Comparison of ENCODE assay signal across 1 cellular context in the genomic region with DNA sequence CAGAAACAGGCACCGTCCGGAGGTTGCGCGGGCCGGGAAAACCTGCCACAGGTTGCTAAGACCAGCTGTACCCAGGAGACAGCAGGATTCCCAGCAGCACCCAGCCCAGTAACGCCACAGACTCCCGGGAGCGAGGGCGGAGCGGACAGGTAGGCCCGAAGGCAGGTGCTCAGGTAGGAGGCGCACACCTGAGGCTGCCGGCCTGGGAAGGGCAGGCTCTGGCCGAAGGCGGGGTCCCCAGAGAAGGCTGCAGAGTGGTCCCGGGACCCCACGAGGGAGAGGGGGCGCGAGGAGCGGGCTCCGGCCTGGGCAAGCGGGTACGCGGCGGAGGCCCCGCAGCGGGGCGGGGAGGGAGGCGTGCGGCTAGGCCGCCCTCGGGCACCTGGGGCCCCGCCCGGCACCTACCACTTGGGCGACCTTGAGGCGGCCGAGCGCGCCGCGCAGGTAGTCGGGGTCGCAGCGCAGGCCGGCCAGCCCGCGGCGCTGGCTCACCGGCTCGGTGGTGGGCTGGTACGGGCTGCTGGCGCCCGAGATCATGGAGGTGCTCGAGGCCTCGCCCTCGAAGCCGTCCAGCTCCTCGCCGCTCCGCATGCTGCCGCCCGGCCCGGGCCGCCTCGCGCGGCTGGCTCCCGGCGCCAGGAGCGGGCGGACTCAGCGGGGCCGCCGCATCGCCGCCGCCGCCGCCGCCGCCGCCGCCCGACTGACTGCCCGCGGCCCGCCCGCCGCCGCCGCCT.
TF ChIP-seq lines count a peak whose summit lies in the region.

No MANE protein-coding gene starts in this region.

TF ChIP-seq in HepG2, 621 proteins besides CTCF, POLR2A, EP300 and RAD21 (continued from another document and continues in another):
- no peak for TF ChIP-seq ZNF121 (CRISPR knock-in tag; IDR thresholded peaks at IDR 0.05)
- TF ChIP-seq NKX3-1 (CRISPR knock-in tag; IDR thresholded peaks at IDR 0.05), result no peak
- TF ChIP-seq ZBTB38 (CRISPR knock-in tag; IDR thresholded peaks at IDR 0.05), result peak; percentile 39; the same call in 1 of the 2 replicates
- TF ChIP-seq, protein P1, sequence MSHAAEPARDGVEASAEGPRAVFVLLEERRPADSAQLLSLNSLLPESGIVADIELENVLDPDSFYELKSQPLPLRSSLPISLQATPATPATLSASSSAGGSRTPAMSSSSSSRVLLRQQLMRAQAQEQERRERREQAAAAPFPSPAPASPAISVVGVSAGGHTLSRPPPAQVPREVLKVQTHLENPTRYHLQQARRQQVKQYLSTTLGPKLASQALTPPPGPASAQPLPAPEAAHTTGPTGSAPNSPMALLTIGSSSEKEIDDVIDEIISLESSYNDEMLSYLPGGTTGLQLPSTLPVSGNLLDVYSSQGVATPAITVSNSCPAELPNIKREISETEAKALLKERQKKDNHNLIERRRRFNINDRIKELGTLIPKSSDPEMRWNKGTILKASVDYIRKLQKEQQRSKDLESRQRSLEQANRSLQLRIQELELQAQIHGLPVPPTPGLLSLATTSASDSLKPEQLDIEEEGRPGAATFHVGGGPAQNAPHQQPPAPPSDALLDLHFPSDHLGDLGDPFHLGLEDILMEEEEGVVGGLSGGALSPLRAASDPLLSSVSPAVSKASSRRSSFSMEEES (CRISPR knock-in tag; IDR thresholded peaks at IDR 0.05), result no peak
- TF ChIP-seq ASH2L (IDR thresholded peaks at IDR 0.05; ENCODE audit: insufficient read length, low read depth, low read length), result peak; percentile 50
- no peak; the same call in 1 of the 2 replicates for TF ChIP-seq TARDBP (CRISPR knock-in tag; IDR thresholded peaks at IDR 0.05)
- TF ChIP-seq NONO (IDR thresholded peaks at IDR 0.05), result no peak
- TF ChIP-seq NONO (CRISPR knock-in tag; conservative IDR thresholded peaks at IDR 0.05), result 0 out of 2 replicates have a peak, but pooled peaks have one; percentile 26
- no peak for TF ChIP-seq ZFAT (CRISPR knock-in tag; conservative IDR thresholded peaks at IDR 0.05)
- peak; percentile 21 for TF ChIP-seq YY1 (IDR thresholded peaks at IDR 0.05; ENCODE audit: insufficient read depth, insufficient replicate concordance, low read depth, low read length)
- TF ChIP-seq TBX2 (CRISPR knock-in tag; IDR thresholded peaks at IDR 0.05; ENCODE audit: borderline replicate concordance), result peak; percentile 41; the same call in 1 of the 2 replicates
- TF ChIP-seq FOXC1 (CRISPR knock-in tag; IDR thresholded peaks at IDR 0.05; ENCODE audit: borderline replicate concordance), result 0 out of 2 replicates have a peak, but pooled peaks have one; percentile 63
- peak; percentile 21; the same call in 1 of the 2 replicates for TF ChIP-seq STAT5B (CRISPR knock-in tag; IDR thresholded peaks at IDR 0.05)
- no peak for TF ChIP-seq ZNF253 (CRISPR knock-in tag; IDR thresholded peaks at IDR 0.05; ENCODE audit: borderline replicate concordance)
- peak; percentile 61; the same call in 1 of the 2 replicates for TF ChIP-seq ZNF598 (CRISPR knock-in tag; IDR thresholded peaks at IDR 0.05; ENCODE audit: borderline replicate concordance)
- 0 out of 2 replicates have a peak, but pooled peaks have one; percentile 41 for TF ChIP-seq ZNF431 (CRISPR knock-in tag; IDR thresholded peaks at IDR 0.05; ENCODE audit: borderline replicate concordance, low read depth)
- TF ChIP-seq, protein P2, sequence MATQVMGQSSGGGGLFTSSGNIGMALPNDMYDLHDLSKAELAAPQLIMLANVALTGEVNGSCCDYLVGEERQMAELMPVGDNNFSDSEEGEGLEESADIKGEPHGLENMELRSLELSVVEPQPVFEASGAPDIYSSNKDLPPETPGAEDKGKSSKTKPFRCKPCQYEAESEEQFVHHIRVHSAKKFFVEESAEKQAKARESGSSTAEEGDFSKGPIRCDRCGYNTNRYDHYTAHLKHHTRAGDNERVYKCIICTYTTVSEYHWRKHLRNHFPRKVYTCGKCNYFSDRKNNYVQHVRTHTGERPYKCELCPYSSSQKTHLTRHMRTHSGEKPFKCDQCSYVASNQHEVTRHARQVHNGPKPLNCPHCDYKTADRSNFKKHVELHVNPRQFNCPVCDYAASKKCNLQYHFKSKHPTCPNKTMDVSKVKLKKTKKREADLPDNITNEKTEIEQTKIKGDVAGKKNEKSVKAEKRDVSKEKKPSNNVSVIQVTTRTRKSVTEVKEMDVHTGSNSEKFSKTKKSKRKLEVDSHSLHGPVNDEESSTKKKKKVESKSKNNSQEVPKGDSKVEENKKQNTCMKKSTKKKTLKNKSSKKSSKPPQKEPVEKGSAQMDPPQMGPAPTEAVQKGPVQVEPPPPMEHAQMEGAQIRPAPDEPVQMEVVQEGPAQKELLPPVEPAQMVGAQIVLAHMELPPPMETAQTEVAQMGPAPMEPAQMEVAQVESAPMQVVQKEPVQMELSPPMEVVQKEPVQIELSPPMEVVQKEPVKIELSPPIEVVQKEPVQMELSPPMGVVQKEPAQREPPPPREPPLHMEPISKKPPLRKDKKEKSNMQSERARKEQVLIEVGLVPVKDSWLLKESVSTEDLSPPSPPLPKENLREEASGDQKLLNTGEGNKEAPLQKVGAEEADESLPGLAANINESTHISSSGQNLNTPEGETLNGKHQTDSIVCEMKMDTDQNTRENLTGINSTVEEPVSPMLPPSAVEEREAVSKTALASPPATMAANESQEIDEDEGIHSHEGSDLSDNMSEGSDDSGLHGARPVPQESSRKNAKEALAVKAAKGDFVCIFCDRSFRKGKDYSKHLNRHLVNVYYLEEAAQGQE (IDR thresholded peaks at IDR 0.05; ENCODE audit: borderline replicate concordance in 1 of 2, low read depth in 1 of 2, low read length in 2 of 2), result no peak
- 0 out of 2 replicates have a peak, but pooled peaks have one; percentile 71 for TF ChIP-seq TMF1 (CRISPR knock-in tag; IDR thresholded peaks at IDR 0.05; ENCODE audit: low read depth)
- TF ChIP-seq ZNF75D (CRISPR knock-in tag; IDR thresholded peaks at IDR 0.05; ENCODE audit: borderline replicate concordance), result no peak
- no peak for TF ChIP-seq EZH2 (conservative IDR thresholded peaks at IDR 0.05; ENCODE audit: low read depth, low read length)
- TF ChIP-seq MEIS2 (CRISPR knock-in tag; IDR thresholded peaks at IDR 0.05), result peak; percentile 65
- TF ChIP-seq ZNF446 (CRISPR knock-in tag; IDR thresholded peaks at IDR 0.05), result peak; percentile 65
- TF ChIP-seq ZNF17 (CRISPR knock-in tag; IDR thresholded peaks at IDR 0.05), result no peak
- TF ChIP-seq, protein P3, sequence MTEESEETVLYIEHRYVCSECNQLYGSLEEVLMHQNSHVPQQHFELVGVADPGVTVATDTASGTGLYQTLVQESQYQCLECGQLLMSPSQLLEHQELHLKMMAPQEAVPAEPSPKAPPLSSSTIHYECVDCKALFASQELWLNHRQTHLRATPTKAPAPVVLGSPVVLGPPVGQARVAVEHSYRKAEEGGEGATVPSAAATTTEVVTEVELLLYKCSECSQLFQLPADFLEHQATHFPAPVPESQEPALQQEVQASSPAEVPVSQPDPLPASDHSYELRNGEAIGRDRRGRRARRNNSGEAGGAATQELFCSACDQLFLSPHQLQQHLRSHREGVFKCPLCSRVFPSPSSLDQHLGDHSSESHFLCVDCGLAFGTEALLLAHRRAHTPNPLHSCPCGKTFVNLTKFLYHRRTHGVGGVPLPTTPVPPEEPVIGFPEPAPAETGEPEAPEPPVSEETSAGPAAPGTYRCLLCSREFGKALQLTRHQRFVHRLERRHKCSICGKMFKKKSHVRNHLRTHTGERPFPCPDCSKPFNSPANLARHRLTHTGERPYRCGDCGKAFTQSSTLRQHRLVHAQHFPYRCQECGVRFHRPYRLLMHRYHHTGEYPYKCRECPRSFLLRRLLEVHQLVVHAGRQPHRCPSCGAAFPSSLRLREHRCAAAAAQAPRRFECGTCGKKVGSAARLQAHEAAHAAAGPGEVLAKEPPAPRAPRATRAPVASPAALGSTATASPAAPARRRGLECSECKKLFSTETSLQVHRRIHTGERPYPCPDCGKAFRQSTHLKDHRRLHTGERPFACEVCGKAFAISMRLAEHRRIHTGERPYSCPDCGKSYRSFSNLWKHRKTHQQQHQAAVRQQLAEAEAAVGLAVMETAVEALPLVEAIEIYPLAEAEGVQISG (CRISPR knock-in tag; IDR thresholded peaks at IDR 0.05), result peak; percentile 57
- TF ChIP-seq SRSF1 (optimal IDR thresholded peaks at IDR 0.05; ENCODE audit: low read depth, low read length), result peak; percentile 43
- TF ChIP-seq, protein P4, sequence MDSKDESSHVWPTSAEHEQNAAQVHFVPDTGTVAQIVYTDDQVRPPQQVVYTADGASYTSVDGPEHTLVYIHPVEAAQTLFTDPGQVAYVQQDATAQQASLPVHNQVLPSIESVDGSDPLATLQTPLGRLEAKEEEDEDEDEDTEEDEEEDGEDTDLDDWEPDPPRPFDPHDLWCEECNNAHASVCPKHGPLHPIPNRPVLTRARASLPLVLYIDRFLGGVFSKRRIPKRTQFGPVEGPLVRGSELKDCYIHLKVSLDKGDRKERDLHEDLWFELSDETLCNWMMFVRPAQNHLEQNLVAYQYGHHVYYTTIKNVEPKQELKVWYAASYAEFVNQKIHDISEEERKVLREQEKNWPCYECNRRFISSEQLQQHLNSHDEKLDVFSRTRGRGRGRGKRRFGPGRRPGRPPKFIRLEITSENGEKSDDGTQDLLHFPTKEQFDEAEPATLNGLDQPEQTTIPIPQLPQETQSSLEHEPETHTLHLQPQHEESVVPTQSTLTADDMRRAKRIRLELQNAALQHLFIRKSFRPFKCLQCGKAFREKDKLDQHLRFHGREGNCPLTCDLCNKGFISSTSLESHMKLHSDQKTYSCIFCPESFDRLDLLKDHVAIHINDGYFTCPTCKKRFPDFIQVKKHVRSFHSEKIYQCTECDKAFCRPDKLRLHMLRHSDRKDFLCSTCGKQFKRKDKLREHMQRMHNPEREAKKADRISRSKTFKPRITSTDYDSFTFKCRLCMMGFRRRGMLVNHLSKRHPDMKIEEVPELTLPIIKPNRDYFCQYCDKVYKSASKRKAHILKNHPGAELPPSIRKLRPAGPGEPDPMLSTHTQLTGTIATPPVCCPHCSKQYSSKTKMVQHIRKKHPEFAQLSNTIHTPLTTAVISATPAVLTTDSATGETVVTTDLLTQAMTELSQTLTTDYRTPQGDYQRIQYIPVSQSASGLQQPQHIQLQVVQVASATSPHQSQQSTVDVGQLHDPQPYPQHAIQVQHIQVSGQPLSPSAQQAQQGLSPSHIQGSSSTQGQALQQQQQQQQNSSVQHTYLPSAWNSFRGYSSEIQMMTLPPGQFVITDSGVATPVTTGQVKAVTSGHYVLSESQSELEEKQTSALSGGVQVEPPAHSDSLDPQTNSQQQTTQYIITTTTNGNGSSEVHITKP (CRISPR knock-in tag; IDR thresholded peaks at IDR 0.05; ENCODE audit: low read depth), result 0 out of 2 replicates have a peak, but pooled peaks have one; percentile 14
- TF ChIP-seq NFYB (CRISPR knock-in tag; IDR thresholded peaks at IDR 0.05), result no peak
- TF ChIP-seq ATM (IDR thresholded peaks at IDR 0.05; ENCODE audit: borderline replicate concordance), result no peak
- TF ChIP-seq ZNF670 (CRISPR knock-in tag; IDR thresholded peaks at IDR 0.05; ENCODE audit: borderline replicate concordance), result no peak
- TF ChIP-seq, protein P5, sequence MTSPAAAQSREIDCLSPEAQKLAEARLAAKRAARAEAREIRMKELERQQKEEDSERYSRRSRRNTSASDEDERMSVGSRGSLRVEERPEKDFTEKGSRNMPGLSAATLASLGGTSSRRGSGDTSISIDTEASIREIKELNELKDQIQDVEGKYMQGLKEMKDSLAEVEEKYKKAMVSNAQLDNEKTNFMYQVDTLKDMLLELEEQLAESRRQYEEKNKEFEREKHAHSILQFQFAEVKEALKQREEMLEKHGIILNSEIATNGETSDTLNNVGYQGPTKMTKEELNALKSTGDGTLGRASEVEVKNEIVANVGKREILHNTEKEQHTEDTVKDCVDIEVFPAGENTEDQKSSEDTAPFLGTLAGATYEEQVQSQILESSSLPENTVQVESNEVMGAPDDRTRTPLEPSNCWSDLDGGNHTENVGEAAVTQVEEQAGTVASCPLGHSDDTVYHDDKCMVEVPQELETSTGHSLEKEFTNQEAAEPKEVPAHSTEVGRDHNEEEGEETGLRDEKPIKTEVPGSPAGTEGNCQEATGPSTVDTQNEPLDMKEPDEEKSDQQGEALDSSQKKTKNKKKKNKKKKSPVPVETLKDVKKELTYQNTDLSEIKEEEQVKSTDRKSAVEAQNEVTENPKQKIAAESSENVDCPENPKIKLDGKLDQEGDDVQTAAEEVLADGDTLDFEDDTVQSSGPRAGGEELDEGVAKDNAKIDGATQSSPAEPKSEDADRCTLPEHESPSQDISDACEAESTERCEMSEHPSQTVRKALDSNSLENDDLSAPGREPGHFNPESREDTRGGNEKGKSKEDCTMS (CRISPR knock-in tag; conservative IDR thresholded peaks at IDR 0.05), result no peak
- TF ChIP-seq RARG (CRISPR knock-in tag; IDR thresholded peaks at IDR 0.05; ENCODE audit: low read depth), result no peak
- TF ChIP-seq AHR (CRISPR knock-in tag; IDR thresholded peaks at IDR 0.05), result no peak; the same call in 1 of the 2 replicates
- TF ChIP-seq ZNF256 (CRISPR knock-in tag; conservative IDR thresholded peaks at IDR 0.05), result no peak
- TF ChIP-seq ZEB1 (IDR thresholded peaks at IDR 0.05; ENCODE audit: insufficient replicate concordance, low read depth), result peak; percentile 99
- TF ChIP-seq ZNF563 (CRISPR knock-in tag; IDR thresholded peaks at IDR 0.05), result peak; percentile 85
- no peak for TF ChIP-seq MAZ (IDR thresholded peaks at IDR 0.05; ENCODE audit: borderline replicate concordance, low read depth, low read length)
- TF ChIP-seq MAZ (CRISPR knock-in tag; IDR thresholded peaks at IDR 0.05; ENCODE audit: low read depth), result peak; percentile 46; the same call in 1 of the 2 replicates
- TF ChIP-seq HDAC1 (CRISPR knock-in tag; IDR thresholded peaks at IDR 0.05), result 0 out of 2 replicates have a peak, but pooled peaks have one; percentile 36
- TF ChIP-seq SRY (CRISPR knock-in tag; IDR thresholded peaks at IDR 0.05), result peak; percentile 18; the same call in 1 of the 2 replicates
- TF ChIP-seq HOXD1 (CRISPR knock-in tag; IDR thresholded peaks at IDR 0.05), result peak; percentile 60; the same call in 1 of the 2 replicates
